In genomic region chr4:108749119-108749518, GRCh38 we compare ENCODE assay signal across 1 cellular context.
TF ChIP-seq lines count a peak whose summit lies in the region.

No MANE protein-coding gene starts in this region.

TF ChIP-seq in HepG2, 621 proteins besides CTCF, POLR2A, EP300 and RAD21 (continued from another document):
- TF ChIP-seq MXD1 (CRISPR knock-in tag; IDR thresholded peaks at IDR 0.05): no peak
- no peak for TF ChIP-seq ARNTL (CRISPR knock-in tag; IDR thresholded peaks at IDR 0.05)
- no peak for TF ChIP-seq SMAD9 (CRISPR knock-in tag; IDR thresholded peaks at IDR 0.05)
- TF ChIP-seq TCF7 (IDR thresholded peaks at IDR 0.05; ENCODE audit: low read depth): no peak
